Comparison of ENCODE assay signal across 10 cellular contexts in genomic region chr5:33824516-33825195, GRCh38.
DNase-seq lines count a peak whose midpoint lies in the region; ATAC-seq and TF ChIP-seq lines count a peak whose summit lies in the region.
"Had no signal": no experiment of that assay in that cellular context is flagged by ENCODE, and none has a peak within 500 bp of the region (broad histone marks: within the 10 kb centered on the region; RNA-seq: fewer than 3 reads in every experiment).

No MANE protein-coding gene starts in this region.

- TF ChIP-seq CTCF in OCI-LY7 (conservative IDR thresholded peaks at IDR 0.05; ENCODE audit: low read length), result no peak
- no peak for TF ChIP-seq CTCF in esophagus squamous epithelium (IDR thresholded peaks at IDR 0.05)

- BruUV-seq in OCI-LY7 (replicated peaks; lab: Mats Ljungman, UMichigan), result no TSS peak

- H3K79me2 ChIP-seq in OCI-LY7 (ENCODE audit: insufficient read depth, low read depth, low read length), result no peaks in the 10 kb centered on the region

- H3K9me3 ChIP-seq in OCI-LY7 (ENCODE audit: low read length) (no peaks in the 10 kb centered on the region), esophagus squamous epithelium (no peaks in the 10 kb centered on the region)
- H3K9me3 ChIP-seq: MG63 had no signal

- no peaks in the 10 kb centered on the region for H4K20me1 ChIP-seq in OCI-LY7 (ENCODE audit: insufficient read depth, low read length)

- H3K4me2 ChIP-seq in OCI-LY7 (ENCODE audit: low read length), result no peak overlapping the region

- 65% methylated on average over 4 of the region's 4 CpGs for WGBS in esophagus squamous epithelium, 2 donors

- no peak overlapping the region for H3K4me3 ChIP-seq in OCI-LY7 (ENCODE audit: low read depth, low read length, poor library complexity, severe bottlenecking)
- no peak overlapping the region for H3K4me3 ChIP-seq in esophagus squamous epithelium
- H3K4me3 ChIP-seq: MG63 had no signal

- H3K4me1 ChIP-seq in OCI-LY7 (ENCODE audit: insufficient read depth, low read length, poor library complexity, severe bottlenecking), result no peaks in the 10 kb centered on the region
- H3K4me1 ChIP-seq in esophagus squamous epithelium, result no peaks in the 10 kb centered on the region

- intact Hi-C loops in OCI-LY7 (cut with micrococcal nuclease; ENCODE audit: unreplicated experiment) (no loop called here), esophagus squamous epithelium (cut with DNase I) (no loop called here)

- H3K27me3 ChIP-seq in esophagus squamous epithelium, result no peaks in the 10 kb centered on the region

- POLR2A ChIA-PET in OCI-LY7 (lab: Charles Lee), result interaction anchor here (0.5 to 1.1 kb wide), 3 partner anchors 9 to 885 kb away, joined by 3 to 4 read pairs (median 3); no protein-coding TSS in a partner anchor

- H2AFZ ChIP-seq in OCI-LY7 (ENCODE audit: low read length), result 0 out of 2 replicates have a peak overlapping the region, but pooled peaks have one; percentile 33

- TF ChIP-seq POLR2A in GM18505 (IDR thresholded peaks at IDR 0.05; ENCODE audit: borderline replicate concordance, extremely low read depth, insufficient read depth, insufficient read length), result no peak
- no peak for TF ChIP-seq POLR2A in esophagus squamous epithelium (IDR thresholded peaks at IDR 0.05)

- no peak overlapping the region for H3K27ac ChIP-seq in OCI-LY7 (ENCODE audit: low read depth, low read length, poor library complexity, severe bottlenecking)
- no peak overlapping the region for H3K27ac ChIP-seq in esophagus squamous epithelium

- DNase-seq in OCI-LY7 (ENCODE audit: low spot score) (no peak), occipital lobe (lab: John Stamatoyannopoulos, UW) (peak; percentile 1), esophagus squamous epithelium (lab: John Stamatoyannopoulos, UW) (no peak), AML-193 (lab: John Stamatoyannopoulos, UW) (no peak), NCI-H526 treated with DMSO at 0.1 percent for 48 hours (lab: John Stamatoyannopoulos, UW) (no peak), NCI-H774 (lab: John Stamatoyannopoulos, UW) (no peak)
- DNase-seq: islet precursor cell, MG63 had no signal

- no peaks in the 10 kb centered on the region for H3K36me3 ChIP-seq in OCI-LY7 (ENCODE audit: insufficient read depth, low read length)
- H3K36me3 ChIP-seq in esophagus squamous epithelium, result no peaks in the 10 kb centered on the region
- H3K36me3 ChIP-seq: MG63 had no signal

- CTCF ChIA-PET in OCI-LY7 (lab: Charles Lee; ENCODE audit: unreplicated experiment), result no interaction called here

- no peaks in the 10 kb centered on the region for H3K9me2 ChIP-seq in OCI-LY7 (ENCODE audit: insufficient read depth, low read length)

- peak; percentile 74 for ATAC-seq in GM18505 (IDR thresholded peaks at IDR 0.05; ENCODE audit: unreplicated experiment)
- peak; percentile 88 for ATAC-seq in HG02642 (IDR thresholded peaks at IDR 0.05; ENCODE audit: poor library complexity, unreplicated experiment)
